In the genomic region with DNA sequence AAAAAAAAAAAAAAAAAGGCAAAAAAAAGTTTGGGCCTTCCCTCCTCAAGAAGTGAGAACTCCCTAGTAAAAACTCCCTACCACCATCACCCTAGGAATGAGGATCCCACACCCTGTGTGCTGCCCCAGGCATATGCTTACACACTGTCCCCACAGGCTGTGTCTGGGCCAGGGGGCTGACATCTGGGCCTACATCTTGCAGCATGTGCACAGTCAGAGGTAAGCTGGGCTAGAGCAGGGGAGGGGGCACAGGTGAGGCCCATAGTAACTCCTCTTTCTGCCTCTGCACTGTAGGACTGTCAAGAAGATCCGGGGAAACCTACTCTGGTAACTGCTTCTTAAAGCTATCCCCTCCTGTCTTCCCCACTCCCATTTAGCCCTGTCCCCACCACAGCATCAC, we compare ENCODE assay signal across 14 cellular contexts. TPM values are rescaled to one million over a fixed set of nuclear protein-coding genes. Genes with fewer than 3 reads are reported as not detected.
DNase-seq lines count a peak whose midpoint lies in the region; ATAC-seq lines count a peak whose summit lies in the region.
"Had no signal": no experiment of that assay in that cellular context is flagged by ENCODE, and none has a peak within 500 bp of the region (broad histone marks: within the 10 kb centered on the region; RNA-seq: fewer than 3 reads in every experiment).

No MANE protein-coding gene starts in this region.

- no peak overlapping the region for H3K27ac ChIP-seq in ACC112 (ENCODE audit: low read depth, low read length)

- H3K4me1 Mint-ChIP-seq in activated CD4-positive, alpha-beta memory T cell treated with anti-CD3 and anti-CD28 coated beads, Interleukin-2, amount 10 ng/mL, durations not matched to agents 7 days and 5 days: peaks cover 45% of the 10 kb centered on the region
- peaks cover 23% of the 10 kb centered on the region for H3K4me1 Mint-ChIP-seq in memory B cell

- H3K27me3 ChIP-seq in ACC112 (ENCODE audit: insufficient read depth, low read length): no peaks in the 10 kb centered on the region

- H3K4me3 ChIP-seq in ACC112 (ENCODE audit: low read depth, low read length) (peak overlapping the region; percentile 92; the same call in 1 of the 2 replicates), GM08714 (ENCODE audit: low read length) (peak overlapping the region; percentile 94)

- CTCF ChIA-PET in activated CD4-positive, alpha-beta memory T cell treated with anti-CD3 and anti-CD28 coated beads, Interleukin-2, amount 10 ng/mL, durations not matched to agents 7 days and 5 days (lab: Charles Lee): interaction anchor here (1.1 to 1.9 kb wide), 4 partner anchors 30 to 103 kb away, joined by 3 to 11 read pairs (median 6); partner anchors contain the start of gene COX6B1

- no peaks in the 10 kb centered on the region for H3K4me1 ChIP-seq in ACC112 (ENCODE audit: control insufficient read depth, insufficient read depth, low read length, unreplicated experiment)

- no peaks in the 10 kb centered on the region for H3K36me3 ChIP-seq in ACC112 (ENCODE audit: insufficient read depth, low read length)
- H3K36me3 ChIP-seq: thoracic aorta had no signal

- ATAC-seq in memory B cell (ENCODE audit: low read depth): no peak
- no peak for ATAC-seq in HG02759 (IDR thresholded peaks at IDR 0.05; ENCODE audit: unreplicated experiment)
- no peak for ATAC-seq in HG03097 (IDR thresholded peaks at IDR 0.05; ENCODE audit: low FRiP score, unreplicated experiment)

- peaks cover 19% of the 10 kb centered on the region for H3K36me3 Mint-ChIP-seq in activated CD4-positive, alpha-beta memory T cell treated with anti-CD3 and anti-CD28 coated beads, Interleukin-2, amount 10 ng/mL, durations not matched to agents 7 days and 5 days (ENCODE audit: low read depth)
- peaks cover 5% of the 10 kb centered on the region for H3K36me3 Mint-ChIP-seq in memory B cell

- peaks cover 2% of the 10 kb centered on the region for H3K9me3 Mint-ChIP-seq in activated CD4-positive, alpha-beta memory T cell treated with anti-CD3 and anti-CD28 coated beads, Interleukin-2, amount 10 ng/mL, durations not matched to agents 7 days and 5 days
- peaks cover 2% of the 10 kb centered on the region for H3K9me3 Mint-ChIP-seq in memory B cell

- no peaks in the 10 kb centered on the region for H3K27me3 Mint-ChIP-seq in activated CD4-positive, alpha-beta memory T cell treated with anti-CD3 and anti-CD28 coated beads, Interleukin-2, amount 10 ng/mL, durations not matched to agents 7 days and 5 days
- no peaks in the 10 kb centered on the region for H3K27me3 Mint-ChIP-seq in memory B cell

- in situ Hi-C loops in G401 (cut with HindIII; ENCODE audit: low sequenced_read_pairs): no loop called here

- H3K4me3 Mint-ChIP-seq in activated CD4-positive, alpha-beta memory T cell treated with anti-CD3 and anti-CD28 coated beads, Interleukin-2, amount 10 ng/mL, durations not matched to agents 7 days and 5 days: peak overlapping the region; percentile 84
- H3K4me3 Mint-ChIP-seq in memory B cell: peak overlapping the region; percentile 92

- no peaks in the 10 kb centered on the region for H3K79me2 ChIP-seq in ACC112 (ENCODE audit: control insufficient read depth, insufficient read depth, low read length, unreplicated experiment)

- POLR2A ChIA-PET in activated CD4-positive, alpha-beta memory T cell treated with anti-CD3 and anti-CD28 coated beads, Interleukin-2, amount 10 ng/mL, durations not matched to agents 7 days and 5 days (lab: Charles Lee): interaction anchor here (1.1 to 3.4 kb wide), 10 partner anchors 9 to 105 kb away, joined by 3 to 24 read pairs (median 6); partner anchors contain the start of genes COX6B1 and RBM42

- H2AFZ ChIP-seq in ACC112 (ENCODE audit: low read length, unreplicated experiment): no peak overlapping the region

- no peak for DNase-seq in activated CD4-positive, alpha-beta memory T cell treated with anti-CD3 and anti-CD28 coated beads, Interleukin-2, amount 10 ng/mL, durations not matched to agents 7 days and 5 days
- DNase-seq in memory B cell (ENCODE audit: low spot score in 2 of 2) (no peak), G401 (ENCODE audit: low spot score) (no peak)
- DNase-seq in stimulated activated CD4-positive, alpha-beta T cell treated with anti-CD3 and anti-CD28 coated beads, Interleukin-1b, Interleukin-23, amount 100 ng/mL, for 48 hours: no peak
- DNase-seq: DMS 273 treated with DMSO at 0.1 percent for 48 hours, foreskin fibroblast, NCI-H146 had no signal

- H3K27ac Mint-ChIP-seq in activated CD4-positive, alpha-beta memory T cell treated with anti-CD3 and anti-CD28 coated beads, Interleukin-2, amount 10 ng/mL, durations not matched to agents 7 days and 5 days: peak overlapping the region; percentile 86
- peak overlapping the region; percentile 97 for H3K27ac Mint-ChIP-seq in memory B cell

RNA-seq across cellular contexts. Expression of gene HAUS5, which starts 1.0 kb away (rescaled TPM):
- 10 to 100 TPM; 45.3 to 46.5 TPM for total RNA-seq in activated CD4-positive, alpha-beta memory T cell treated with anti-CD3 and anti-CD28 coated beads, Interleukin-2, amount 10 ng/mL, durations not matched to agents 7 days and 5 days
- total RNA-seq in G401 (2014; rRNA removed; shearing (Covaris generic)): 21.5 and 32.4 TPM in 2 replicates

RNA-seq across cellular contexts. Expression of gene RBM42, which starts 15.3 kb away (rescaled TPM):
- 100 to 1,000 TPM in 1 of 2 experiments, 10 to 100 TPM in 1; 99.5 to 102 TPM for total RNA-seq in activated CD4-positive, alpha-beta memory T cell treated with anti-CD3 and anti-CD28 coated beads, Interleukin-2, amount 10 ng/mL, durations not matched to agents 7 days and 5 days
- total RNA-seq in G401 (2014; rRNA removed; shearing (Covaris generic)): 108 and 119 TPM in 2 replicates

RNA-seq across cellular contexts. Expression of gene PMIS2, which starts 27.6 kb away (rescaled TPM):
- total RNA-seq in activated CD4-positive, alpha-beta memory T cell treated with anti-CD3 and anti-CD28 coated beads, Interleukin-2, amount 10 ng/mL, durations not matched to agents 7 days and 5 days: not detected
- not detected in 2 replicates for total RNA-seq in G401 (2014; rRNA removed; shearing (Covaris generic))
- total RNA-seq: left lobe of liver, pulmonary artery endothelial cell, thoracic aorta had no signal

RNA-seq across cellular contexts. Expression of gene ETV2, which starts 28.0 kb away (rescaled TPM):
- under 1 TPM; 0.65 to 0.96 TPM for total RNA-seq in activated CD4-positive, alpha-beta memory T cell treated with anti-CD3 and anti-CD28 coated beads, Interleukin-2, amount 10 ng/mL, durations not matched to agents 7 days and 5 days
- total RNA-seq in G401 (2014; rRNA removed; shearing (Covaris generic)): not detected in 2 replicates
- total RNA-seq: thoracic aorta had no signal

RNA-seq across cellular contexts. Expression of gene COX6B1, which starts 34.5 kb away (rescaled TPM):
- total RNA-seq in activated CD4-positive, alpha-beta memory T cell treated with anti-CD3 and anti-CD28 coated beads, Interleukin-2, amount 10 ng/mL, durations not matched to agents 7 days and 5 days: 100 to 1,000 TPM; 440 to 442 TPM
- total RNA-seq in G401 (2014; rRNA removed; shearing (Covaris generic)): 284 and 429 TPM in 2 replicates
